In the genomic region with DNA sequence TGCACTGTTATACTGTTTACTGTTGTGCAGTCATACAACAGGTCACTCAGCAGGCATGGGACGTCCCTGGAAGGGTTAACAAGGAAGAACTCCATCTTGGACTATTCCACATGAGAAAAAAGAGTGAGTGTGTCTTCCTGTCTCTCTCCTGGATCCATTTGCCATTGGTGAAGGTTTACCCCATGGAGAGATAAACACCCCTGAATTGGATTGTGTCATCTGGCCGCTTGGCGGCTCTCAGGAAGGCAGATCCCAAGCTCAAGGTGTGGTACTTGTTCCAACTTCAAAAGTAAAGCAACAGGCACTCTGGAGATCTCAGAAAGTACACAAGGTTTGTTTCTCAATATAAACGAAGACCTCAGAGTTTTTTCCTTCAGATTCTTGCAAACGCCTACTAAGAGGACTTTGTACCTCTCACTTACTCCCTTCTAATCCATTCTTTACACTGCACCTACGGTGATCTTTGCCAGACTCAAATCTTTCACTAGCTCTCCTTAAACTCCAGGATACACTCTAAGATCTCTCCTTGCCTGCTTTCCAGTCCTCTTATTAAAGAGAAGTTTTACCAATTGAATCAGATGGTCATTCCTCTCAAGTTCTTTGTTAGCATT, we compare ENCODE assay signal across 31 cellular contexts.
DNase-seq lines count a peak whose midpoint lies in the region; ATAC-seq, FAIRE-seq and TF ChIP-seq lines count a peak whose summit lies in the region.
"Had no signal": no experiment of that assay in that cellular context is flagged by ENCODE, and none has a peak within 500 bp of the region (broad histone marks: within the 10 kb centered on the region; RNA-seq: fewer than 3 reads in every experiment).

No MANE protein-coding gene starts in this region.

- POLR2A ChIA-PET in H1 (lab: Charles Lee; ENCODE audit: partially characterized antibody) = interaction anchor here (0.6 to 1.0 kb wide), 2 partner anchors 74 to 479 kb away, joined by 3 read pairs; no protein-coding TSS in a partner anchor

- no peak overlapping the region for H2BK20ac ChIP-seq in H1 (ENCODE audit: low read length)

- TF ChIP-seq EP300 in H1 (IDR thresholded peaks at IDR 0.05; ENCODE audit: borderline replicate concordance in 1 of 2, low read depth in 2 of 2, low read length in 2 of 2) = no peak

- TF ChIP-seq CTCF in H1 (IDR thresholded peaks at IDR 0.05; ENCODE audit: control extremely low read depth in 1 of 3, insufficient read depth in 1 of 3, low read depth in 1 of 3, low read length in 3 of 3) = no peak
- no peak for TF ChIP-seq CTCF in mucosa of descending colon (IDR thresholded peaks at IDR 0.05)
- TF ChIP-seq CTCF in GM10266 (IDR thresholded peaks at IDR 0.05; ENCODE audit: control insufficient read depth, insufficient read depth, low read depth, missing control alignments) = no peak

- intact Hi-C loops in mucosa of descending colon (cut with DNase I, micrococcal nuclease) = no loop called here

- H3K27me3 ChIP-seq in H1 (replicated peaks in 1 of 4; ENCODE audit: control insufficient read depth in 3 of 4, extremely low read depth in 1 of 4, insufficient read depth in 3 of 4, low read length in 3 of 4) = no peaks in the 10 kb centered on the region
- H3K27me3 ChIP-seq: dorsolateral prefrontal cortex, Peyer's patch, sigmoid colon, suprapubic skin had no signal

- H3K27ac ChIP-seq in H1 (ENCODE audit: low read depth, low read length) = no peak overlapping the region
- H3K27ac ChIP-seq: KMS-11, sigmoid colon, suprapubic skin had no signal

- peak overlapping the region; percentile 43; the same call in 1 of the 2 replicates for H2AFZ ChIP-seq in H1 (ENCODE audit: low read length)

- no peak overlapping the region for H4K5ac ChIP-seq in H1 (ENCODE audit: insufficient read length, low read depth, low read length)

- FAIRE-seq in H1 (lab: Jason Lieb, UNC) = no peak
- FAIRE-seq: A204.1, G401.6, HTR-8/SVneo, kidney, urothelium cell line had no signal

- H3K14ac ChIP-seq in H1 (ENCODE audit: insufficient read length) = no peak overlapping the region

- no peak overlapping the region for H2BK5ac ChIP-seq in H1 (ENCODE audit: low read depth, low read length)

- H3K4me3 ChIP-seq in H1 (ENCODE audit: extremely low read depth in 1 of 4, insufficient read depth in 2 of 4, low read depth in 3 of 4, low read length in 4 of 4) (no peak overlapping the region), mucosa of descending colon (no peak overlapping the region)
- H3K4me3 ChIP-seq: dorsolateral prefrontal cortex, lung, Peyer's patch, sigmoid colon, suprapubic skin had no signal

- ATAC-seq in mucosa of descending colon (peak; percentile 76), GM21825 (IDR thresholded peaks at IDR 0.05; ENCODE audit: unreplicated experiment) (no peak), GM21576 (IDR thresholded peaks at IDR 0.05; ENCODE audit: unreplicated experiment) (no peak)
- ATAC-seq: activated CD8-positive, alpha-beta memory T cell treated with anti-CD3 and anti-CD28 coated beads, Interleukin-2, amount 10 ng/mL, durations not matched to agents 7 days and 5 days; CD8-positive, alpha-beta T cell; stimulated activated naive B cell treated with anti-CD40 and anti-IgM and Interleukin-4, amounts not matched to agents 10 μg/mL and 1 μg/mL and 100 μg/mL, for 72 hours had no signal

- no peak overlapping the region for H3K9ac ChIP-seq in H1 (replicated peaks in 1 of 4; ENCODE audit: extremely low read depth in 1 of 4, low read depth in 3 of 4, low read length in 3 of 4)
- H3K9ac ChIP-seq: KMS-11 had no signal

- peak; percentile 3 for DNase-seq in NCI-H82 (lab: John Stamatoyannopoulos, UW)
- DNase-seq in NCI-H82 treated with DMSO at 0.1 percent for 48 hours (lab: John Stamatoyannopoulos, UW; ENCODE audit: unreplicated experiment) = no peak
- DNase-seq in H1 (ENCODE audit: low read depth in 1 of 2, low spot score in 2 of 2) = no peak
- peak in 1 of 3 donors; percentile 31 for DNase-seq in mucosa of descending colon
- DNase-seq in mucosa of gallbladder (ENCODE audit: low spot score) = no peak
- no peak for DNase-seq in GM10266 (ENCODE audit: extremely low spot score)
- DNase-seq: activated CD8-positive, alpha-beta memory T cell treated with anti-CD3 and anti-CD28 coated beads, Interleukin-2, amount 10 ng/mL, durations not matched to agents 7 days and 5 days; activated naive CD4-positive, alpha-beta T cell; activated T-cell treated with anti-CD3 and anti-CD28 coated beads, Interleukin-2, amount 50 U/mL, for 48 hours; CD8-positive, alpha-beta T cell; DMS153; dorsolateral prefrontal cortex; H9; kidney; NCI-H1694 treated with DMSO at 0.1 percent for 48 hours; NCI-H2171; NCI-H524; Peyer's patch; posterior cingulate gyrus; SIG-M5; sigmoid colon; stimulated activated naive B cell treated with anti-CD40 and anti-IgM and Interleukin-4, amounts not matched to agents 10 μg/mL and 1 μg/mL and 100 μg/mL, for 72 hours had no signal

- H2BK12ac ChIP-seq in H1 (ENCODE audit: low read depth, low read length) = peak overlapping the region; percentile 18

- H2BK15ac ChIP-seq in H1 (ENCODE audit: low read length) = no peak overlapping the region

- H3K9me3 ChIP-seq in H1 (ENCODE audit: insufficient read depth in 2 of 2, low read depth in 1 of 2, low read length in 1 of 2) (no peaks in the 10 kb centered on the region), mucosa of descending colon (no peaks in the 10 kb centered on the region)
- H3K9me3 ChIP-seq: Peyer's patch, sigmoid colon, suprapubic skin had no signal

- H3K4me2 ChIP-seq in H1 (ENCODE audit: insufficient read depth in 1 of 2, low read depth in 2 of 2, low read length in 2 of 2) = no peak overlapping the region
- H3K4me2 ChIP-seq: KMS-11 had no signal

- H2BK120ac ChIP-seq in H1 (replicated peaks; ENCODE audit: low read depth, low read length) = no peak overlapping the region

- no peak for TF ChIP-seq POLR2A in H1 (IDR thresholded peaks at IDR 0.05; ENCODE audit: control extremely low read depth in 1 of 2, low read depth in 2 of 2, low read length in 2 of 2)

- no peaks in the 10 kb centered on the region for H3K79me1 ChIP-seq in H1 (ENCODE audit: low read depth, low read length)

- no peaks in the 10 kb centered on the region for H4K20me1 ChIP-seq in H1 (replicated peaks in 1 of 2; ENCODE audit: control insufficient read depth in 1 of 2, insufficient read depth in 2 of 2, low read length in 2 of 2)

- no peak overlapping the region for H4K8ac ChIP-seq in H1 (ENCODE audit: extremely low read depth, insufficient read depth, low read length)

- H3K4me1 ChIP-seq in H1 (replicated peaks in 1 of 4; ENCODE audit: control insufficient read depth in 3 of 4, insufficient read depth in 4 of 4, low read length in 3 of 4) = no peaks in the 10 kb centered on the region
- H3K4me1 ChIP-seq in mucosa of descending colon (ENCODE audit: low read depth) = peaks cover 8% of the 10 kb centered on the region
- H3K4me1 ChIP-seq: Peyer's patch had no signal

- no peaks in the 10 kb centered on the region for H3K23me2 ChIP-seq in H1 (ENCODE audit: low read depth, low read length)

- H2AK5ac ChIP-seq in H1 (ENCODE audit: low read depth, low read length) = no peak overlapping the region

- no peak overlapping the region for H3K18ac ChIP-seq in H1 (ENCODE audit: extremely low read depth, low read length)

- no peak overlapping the region for H3K56ac ChIP-seq in H1 (replicated peaks; ENCODE audit: insufficient read length, low read depth, low read length)

- H4K91ac ChIP-seq in H1 (replicated peaks; ENCODE audit: insufficient read length, low read length) = peak overlapping the region; percentile 25

- WGBS in H1 (ENCODE audit: extremely low coverage in 1 of 2, insufficient coverage in 1 of 2, insufficient read length in 1 of 2, insufficient replicate concordance in 2 of 2, low coverage in 1 of 2, low lambda C conversion rate in 2 of 2, missing lambda C conversion rate in 1 of 2), 2 experiments = 86% methylated on average over 6 of the region's 6 CpGs; no CpG with 5 or more reads in 1 of the 2 experiments

- H3K79me2 ChIP-seq in H1 (ENCODE audit: control insufficient read depth in 1 of 2, insufficient read depth in 2 of 2, low read length in 2 of 2) = no peaks in the 10 kb centered on the region

- no peak overlapping the region for H3K23ac ChIP-seq in H1 (ENCODE audit: insufficient read length)

- H3K4ac ChIP-seq in H1 (replicated peaks; ENCODE audit: insufficient read length, low read depth, low read length) = no peak overlapping the region

- CTCF ChIA-PET in H1 (lab: Charles Lee; ENCODE audit: partially characterized antibody) = interaction anchor here (0.6 to 2.8 kb wide), 4 partner anchors 8 to 400 kb away, joined by 3 to 14 read pairs (median 6); no protein-coding TSS in a partner anchor

- no peak; a peak in 1 of 4 replicates for TF ChIP-seq RAD21 in H1 (IDR thresholded peaks at IDR 0.05 in 1 of 2, conservative IDR thresholded peaks at IDR 0.05 in 1 of 2; ENCODE audit: low read depth in 2 of 2, low read length in 2 of 2)

- H3K36me3 ChIP-seq in H1 (ENCODE audit: control insufficient read depth in 2 of 4, insufficient read depth in 4 of 4, low read length in 3 of 4) = no peaks in the 10 kb centered on the region
- no peaks in the 10 kb centered on the region for H3K36me3 ChIP-seq in mucosa of descending colon (ENCODE audit: low read depth)
- H3K36me3 ChIP-seq: Peyer's patch, sigmoid colon, suprapubic skin had no signal

TF ChIP-seq in H1, 55 proteins besides CTCF, POLR2A, EP300 and RAD21:
- TF ChIP-seq RFX5 (IDR thresholded peaks at IDR 0.05; ENCODE audit: borderline replicate concordance, low read depth, low read length) = no peak
- no peak for TF ChIP-seq NANOG (IDR thresholded peaks at IDR 0.05; ENCODE audit: insufficient read depth, low read depth, low read length, poor library complexity, severe bottlenecking)
- no peak for TF ChIP-seq SAP30 (IDR thresholded peaks at IDR 0.05; ENCODE audit: insufficient read depth, insufficient replicate concordance, low read length)
- TF ChIP-seq TCF12 (IDR thresholded peaks at IDR 0.05; ENCODE audit: low read depth, low read length) = no peak
- no peak for TF ChIP-seq HDAC2 (IDR thresholded peaks at IDR 0.05; ENCODE audit: borderline replicate concordance in 1 of 2, low read depth in 2 of 2, low read length in 2 of 2)
- TF ChIP-seq SP4 (IDR thresholded peaks at IDR 0.05; ENCODE audit: low read length) = no peak
- no peak for TF ChIP-seq BACH1 (IDR thresholded peaks at IDR 0.05; ENCODE audit: low read length)
- TF ChIP-seq CREB1 (IDR thresholded peaks at IDR 0.05) = no peak
- no peak for TF ChIP-seq CBX8 (IDR thresholded peaks at IDR 0.05; ENCODE audit: borderline replicate concordance, low read depth, low read length)
- TF ChIP-seq EGR1 (IDR thresholded peaks at IDR 0.05; ENCODE audit: borderline replicate concordance, low read depth, low read length) = no peak
- TF ChIP-seq SRF (IDR thresholded peaks at IDR 0.05; ENCODE audit: low read depth, low read length) = no peak
- no peak for TF ChIP-seq RXRA (IDR thresholded peaks at IDR 0.05; ENCODE audit: insufficient read depth, low read depth, low read length)
- no peak for TF ChIP-seq NRF1 (IDR thresholded peaks at IDR 0.05; ENCODE audit: low read depth, low read length)
